Comparison of ENCODE assay signal across 30 cellular contexts in the genomic region with DNA sequence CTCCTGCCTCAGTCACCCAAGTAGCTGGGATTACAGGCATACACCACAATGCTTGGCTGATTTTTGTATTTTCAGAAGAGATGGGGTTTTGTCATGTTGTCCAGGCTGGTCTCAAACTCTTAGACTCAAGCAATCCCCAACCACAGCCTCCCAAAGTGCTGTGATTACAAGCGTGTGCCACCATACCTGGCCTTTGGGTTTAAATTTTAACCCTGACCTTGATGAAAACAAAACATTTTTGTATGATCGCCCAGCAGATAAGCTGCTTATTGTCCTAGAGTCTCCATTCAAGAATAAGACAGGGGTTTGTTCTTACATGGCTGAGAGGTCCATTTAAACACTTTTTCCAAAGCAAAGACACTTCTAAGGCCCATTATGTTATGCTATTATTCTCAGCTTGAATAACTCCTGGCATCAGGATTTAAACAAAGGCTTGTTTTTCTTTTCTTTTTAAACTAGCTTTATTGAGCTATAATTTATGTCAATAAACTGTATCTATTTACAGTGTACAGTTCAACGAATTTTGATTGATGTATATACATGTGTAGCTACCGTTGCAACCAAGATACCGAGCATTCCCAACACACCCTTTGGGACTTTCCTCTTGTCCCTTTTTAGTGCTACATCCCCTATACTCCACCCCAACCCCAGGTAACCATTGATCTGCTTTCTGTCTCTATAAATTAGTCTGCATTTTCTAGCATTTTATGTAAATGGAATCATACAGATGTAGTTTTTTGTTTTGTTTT. TPM values are rescaled to one million over a fixed set of nuclear protein-coding genes. Genes with fewer than 3 reads are reported as not detected.
"Had no signal": no experiment of that assay in that cellular context is flagged by ENCODE, and none has a peak within 500 bp of the region (broad histone marks: within the 10 kb centered on the region; RNA-seq: fewer than 3 reads in every experiment).

No MANE protein-coding gene starts in this region.

- DNase-seq: activated CD4-positive, alpha-beta memory T cell treated with anti-CD3 and anti-CD28 coated beads, Interleukin-2, amount 10 ng/mL, durations not matched to agents 7 days and 5 days; activated CD4-positive, alpha-beta T cell treated with anti-CD3 and anti-CD28 coated beads for 36 hours; activated CD4-positive, alpha-beta T cell treated with anti-CD3 and anti-CD28 coated beads, Interleukin-2, amount 50 U/mL, for 1 hour; activated gamma-delta T cell; activated naive CD4-positive, alpha-beta T cell treated with anti-CD3 and anti-CD28 coated beads, Interleukin-2, amount 10 ng/mL, durations not matched to agents 7 days and 5 days; activated naive CD8-positive, alpha-beta T cell treated with anti-CD3 and anti-CD28 coated beads for 36 hours; activated T-cell treated with anti-CD3 and anti-CD28 coated beads for 4 hours; activated T-cell treated with anti-CD3 and anti-CD28 coated beads, Interleukin-2, amount 50 U/mL, for 48 hours; brain microvascular endothelial cell; MG63; NCI-H1092 treated with DMSO at 0.1 percent for 48 hours; NCI-H1436; NCI-H1694 treated with DMSO at 0.1 percent for 48 hours; NCI-H2029 treated with DMSO at 0.1 percent for 48 hours; NCI-H2171; NCI-H2227 treated with DMSO at 0.1 percent for 48 hours; NCI-H446 treated with DMSO at 0.1 percent for 48 hours; NCI-H524 treated with DMSO at 0.1 percent for 48 hours; OCI-M1; SJCRH30; SK-N-SH; T-helper 1 cell; WERI-Rb-1 had no signal

- H3K36me3 Mint-ChIP-seq: activated naive CD4-positive, alpha-beta T cell treated with anti-CD3 and anti-CD28 coated beads, Interleukin-2, amount 10 ng/mL, durations not matched to agents 7 days and 5 days; activated naive CD8-positive, alpha-beta T cell treated with anti-CD3 and anti-CD28 coated beads for 36 hours had no signal

- H3K4me1 ChIP-seq: SJCRH30 had no signal

- H3K27ac ChIP-seq: brain microvascular endothelial cell, cardiac muscle cell, KMS-11, SJCRH30, WERI-Rb-1 had no signal

- H3K4me1 Mint-ChIP-seq: activated CD4-positive, alpha-beta memory T cell treated with anti-CD3 and anti-CD28 coated beads, Interleukin-2, amount 10 ng/mL, durations not matched to agents 7 days and 5 days; activated CD4-positive, alpha-beta T cell treated with anti-CD3 and anti-CD28 coated beads for 36 hours; activated naive CD4-positive, alpha-beta T cell treated with anti-CD3 and anti-CD28 coated beads, Interleukin-2, amount 10 ng/mL, durations not matched to agents 7 days and 5 days; activated naive CD8-positive, alpha-beta T cell treated with anti-CD3 and anti-CD28 coated beads for 36 hours; activated T-helper 17 cell treated with anti-CD3 and anti-CD28 coated beads, Interleukin-2, amount 50 U/mL, for 72 hours had no signal

- H3K9me3 ChIP-seq: MG63, SJCRH30, SK-N-SH had no signal

- H3K9me3 Mint-ChIP-seq: activated CD4-positive, alpha-beta memory T cell treated with anti-CD3 and anti-CD28 coated beads, Interleukin-2, amount 10 ng/mL, durations not matched to agents 7 days and 5 days; activated naive CD4-positive, alpha-beta T cell treated with anti-CD3 and anti-CD28 coated beads, Interleukin-2, amount 10 ng/mL, durations not matched to agents 7 days and 5 days; activated naive CD8-positive, alpha-beta T cell treated with anti-CD3 and anti-CD28 coated beads for 36 hours; activated T-helper 17 cell treated with anti-CD3 and anti-CD28 coated beads, Interleukin-2, amount 50 U/mL, for 72 hours had no signal

- H3K4me3 Mint-ChIP-seq: activated CD4-positive, alpha-beta memory T cell treated with anti-CD3 and anti-CD28 coated beads, Interleukin-2, amount 10 ng/mL, durations not matched to agents 7 days and 5 days; activated CD4-positive, alpha-beta T cell treated with anti-CD3 and anti-CD28 coated beads for 36 hours; activated naive CD4-positive, alpha-beta T cell treated with anti-CD3 and anti-CD28 coated beads, Interleukin-2, amount 10 ng/mL, durations not matched to agents 7 days and 5 days; activated naive CD8-positive, alpha-beta T cell treated with anti-CD3 and anti-CD28 coated beads for 36 hours; activated T-helper 17 cell treated with anti-CD3 and anti-CD28 coated beads, Interleukin-2, amount 50 U/mL, for 72 hours had no signal

- ATAC-seq: activated CD4-positive, alpha-beta T cell treated with anti-CD3 and anti-CD28 coated beads for 36 hours; activated T-helper 17 cell treated with anti-CD3 and anti-CD28 coated beads, Interleukin-2, amount 50 U/mL, for 72 hours; Panc1; Right ventricle myocardium inferior had no signal

- H3K4me3 ChIP-seq: cardiac muscle cell, MG63, SJCRH30 had no signal

- H3K27me3 ChIP-seq: brain microvascular endothelial cell, cardiac muscle cell, MG63 had no signal

- H3K36me3 ChIP-seq: brain microvascular endothelial cell, cardiac muscle cell, MG63, SJCRH30, WERI-Rb-1 had no signal

- H3K27ac Mint-ChIP-seq: activated CD4-positive, alpha-beta memory T cell treated with anti-CD3 and anti-CD28 coated beads, Interleukin-2, amount 10 ng/mL, durations not matched to agents 7 days and 5 days; activated CD4-positive, alpha-beta T cell treated with anti-CD3 and anti-CD28 coated beads for 36 hours; activated naive CD4-positive, alpha-beta T cell treated with anti-CD3 and anti-CD28 coated beads, Interleukin-2, amount 10 ng/mL, durations not matched to agents 7 days and 5 days; activated naive CD8-positive, alpha-beta T cell treated with anti-CD3 and anti-CD28 coated beads for 36 hours; activated T-helper 17 cell treated with anti-CD3 and anti-CD28 coated beads, Interleukin-2, amount 50 U/mL, for 72 hours had no signal

RNA-seq across cellular contexts. Expression of gene MUC13, which starts 1.4 kb away (rescaled TPM):
- total RNA-seq: activated CD4-positive, alpha-beta memory T cell treated with anti-CD3 and anti-CD28 coated beads, Interleukin-2, amount 10 ng/mL, durations not matched to agents 7 days and 5 days; activated CD4-positive, alpha-beta T cell treated with anti-CD3 and anti-CD28 coated beads for 36 hours; activated CD8-positive, alpha-beta memory T cell treated with anti-CD3 and anti-CD28 coated beads for 36 hours; activated naive CD8-positive, alpha-beta T cell treated with anti-CD3 and anti-CD28 coated beads for 36 hours; activated T-helper 17 cell treated with anti-CD3 and anti-CD28 coated beads, Interleukin-2, amount 50 U/mL, for 72 hours; cardiac muscle cell; Right ventricle myocardium inferior; SJCRH30; T-helper 2 cell treated with Interferon-gamma antibody and Interleukin-4, amounts not matched to agents 100 ng/mL and 5 ng/mL, for 36 hours had no signal

RNA-seq across cellular contexts. Expression of gene ITGB5, which starts 48.8 kb away (rescaled TPM):
- total RNA-seq: T-helper 2 cell treated with Interferon-gamma antibody and Interleukin-4, amounts not matched to agents 100 ng/mL and 5 ng/mL, for 36 hours had no signal
